Comparison of ENCODE assay signal across 8 cellular contexts in the genomic region with DNA sequence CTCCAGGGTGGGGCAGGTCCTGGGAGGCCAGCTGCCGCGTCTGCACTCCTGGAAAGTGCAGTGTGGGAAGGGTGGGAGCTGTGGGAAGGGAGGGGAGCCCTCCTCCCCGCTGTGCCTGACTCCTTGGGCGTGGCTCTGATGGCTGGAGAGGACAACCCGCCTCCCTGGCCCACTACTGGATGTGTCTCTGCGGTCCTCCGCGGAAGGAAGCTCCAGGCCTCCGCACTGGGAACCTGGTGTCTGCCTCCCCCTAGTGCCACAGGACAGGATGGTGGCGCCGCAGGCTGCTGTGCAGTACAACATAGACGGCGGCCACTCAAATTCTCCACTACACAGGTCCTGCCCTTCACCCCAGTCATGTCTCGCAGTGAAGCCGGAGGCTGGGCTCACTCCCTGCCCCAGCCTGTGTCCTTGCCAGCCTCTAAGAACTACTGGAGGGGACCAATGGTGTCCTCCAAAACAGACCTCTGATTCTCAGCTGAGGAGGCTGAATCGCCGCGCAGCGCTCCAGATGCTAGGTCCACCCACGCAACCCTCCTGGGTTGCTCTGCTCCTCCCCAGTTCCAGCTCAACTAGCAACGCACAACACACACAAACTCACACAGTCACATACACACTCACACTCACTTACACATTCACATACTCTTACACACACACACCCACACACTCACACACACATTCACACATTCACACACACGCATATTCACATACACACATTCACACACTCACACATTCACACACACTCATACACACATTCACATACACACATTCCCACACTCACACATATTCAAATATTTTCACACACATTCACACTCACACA. TPM values are rescaled to one million over a fixed set of nuclear protein-coding genes. Genes with fewer than 3 reads are reported as not detected.
A peak's percentile ranks its signal among the peaks of the same experiment; 100 is the strongest.
DNase-seq lines count a peak whose midpoint lies in the region; ATAC-seq, FAIRE-seq and TF ChIP-seq lines count a peak whose summit lies in the region.

No MANE protein-coding gene starts in this region.

- H3K79me2 ChIP-seq in DND-41 (ENCODE audit: insufficient read depth, low read length) (no peaks in the 10 kb centered on the region), hepatocyte (no peaks in the 10 kb centered on the region)

- H3K4me3 ChIP-seq in DND-41 (ENCODE audit: low read depth in 1 of 2, low read length in 2 of 2), result no peak overlapping the region
- no peak overlapping the region for H3K4me3 ChIP-seq in hepatocyte
- no peak overlapping the region for H3K4me3 ChIP-seq in small intestine (ENCODE audit: low read depth in 1 of 2, low read length in 2 of 2)

- DNase-seq in DND-41, result no peak
- peak; percentile 84 for DNase-seq in HuH-7 (ENCODE audit: low spot score)
- DNase-seq in RCC 7860 (ENCODE audit: low spot score), result peak; percentile 42
- peak; percentile 91 for DNase-seq in hepatocyte (ENCODE audit: low spot score)
- peak; percentile 59 for DNase-seq in small intestine

- 47% methylated on average over 20 of the region's 22 CpGs for WGBS in hepatocyte (ENCODE audit: low lambda C conversion rate, missing lambda C conversion rate)
- WGBS in small intestine, 3 donors, result 21 to 30% (median 28%) methylated on average over 22 of the region's 22 CpGs

- H3K27ac ChIP-seq in DND-41 (ENCODE audit: low read length), result no peak overlapping the region
- peak overlapping the region; percentile 37 for H3K27ac ChIP-seq in angular gyrus (ENCODE audit: low read depth, low read length)
- H3K27ac ChIP-seq in hepatocyte, result no peak overlapping the region
- peak overlapping the region in 1 of 2 donors; percentile 9 for H3K27ac ChIP-seq in small intestine (ENCODE audit: low read depth in 1 of 2, low read length in 1 of 2)

- no peak overlapping the region for H3K9ac ChIP-seq in DND-41 (ENCODE audit: low read depth, low read length)

- TF ChIP-seq CTCF in DND-41 (IDR thresholded peaks at IDR 0.05; ENCODE audit: borderline replicate concordance, extremely low read depth, low read length, poor library complexity, severe bottlenecking), result peak; percentile 34
- TF ChIP-seq CTCF in hepatocyte (IDR thresholded peaks at IDR 0.05; ENCODE audit: poor library complexity), result peak; percentile 72

- H4K20me1 ChIP-seq in DND-41 (ENCODE audit: insufficient read depth, low read length) (peaks cover 6% of the 10 kb centered on the region; the same call in 1 of the 2 replicates), hepatocyte (ENCODE audit: insufficient read depth, poor library complexity, severe bottlenecking) (no peaks in the 10 kb centered on the region)

- H3K36me3 ChIP-seq in DND-41 (ENCODE audit: insufficient read depth, low read length) (peaks cover 23% of the 10 kb centered on the region), hepatocyte (replicated peaks; ENCODE audit: insufficient read depth, low read depth) (no peaks in the 10 kb centered on the region), small intestine (ENCODE audit: control insufficient read depth in 2 of 2, insufficient read depth in 2 of 2, low read length in 2 of 2) (no peaks in the 10 kb centered on the region)

- FAIRE-seq in RCC 7860 (lab: Jason Lieb, UNC) (no peak), small intestine (lab: Jason Lieb, UNC) (no peak)

- H3K4me2 ChIP-seq in DND-41 (ENCODE audit: insufficient read depth, low read length), result no peak overlapping the region
- H3K4me2 ChIP-seq in hepatocyte, result no peak overlapping the region

- H3K9me2 ChIP-seq in hepatocyte (replicated peaks; ENCODE audit: insufficient read depth), result no peaks in the 10 kb centered on the region

- peak; percentile 24; the same call in 1 of the 3 replicates for ATAC-seq in DND-41 (ENCODE audit: insufficient read depth, low read depth)
- ATAC-seq in HG03175 (IDR thresholded peaks at IDR 0.05; ENCODE audit: unreplicated experiment), result no peak
- ATAC-seq in HG03469 (IDR thresholded peaks at IDR 0.05; ENCODE audit: unreplicated experiment), result no peak

- H2AFZ ChIP-seq in DND-41 (ENCODE audit: low read depth, low read length), result no peak overlapping the region
- H2AFZ ChIP-seq in hepatocyte, result no peak overlapping the region

- H3K27me3 ChIP-seq in DND-41 (ENCODE audit: insufficient read depth, low read length, poor library complexity), result no peaks in the 10 kb centered on the region
- H3K27me3 ChIP-seq in hepatocyte, result no peaks in the 10 kb centered on the region
- H3K27me3 ChIP-seq in small intestine (ENCODE audit: control insufficient read depth in 2 of 2, insufficient read depth in 2 of 2, low read length in 2 of 2), result no peaks in the 10 kb centered on the region

- H3K4me1 ChIP-seq in DND-41 (ENCODE audit: insufficient read depth, low read length) (peaks cover 2% of the 10 kb centered on the region), hepatocyte (ENCODE audit: insufficient read depth) (peaks cover 4% of the 10 kb centered on the region), small intestine (ENCODE audit: control insufficient read depth in 2 of 2, insufficient read depth in 1 of 2, low read depth in 1 of 2, low read length in 1 of 2) (peaks cover 0 to 2% of the 10 kb centered on the region in 2 donors)

- H3K9me3 ChIP-seq in DND-41 (ENCODE audit: insufficient read depth, low read length, severe bottlenecking) (no peaks in the 10 kb centered on the region), hepatocyte (ENCODE audit: low read depth) (no peaks in the 10 kb centered on the region), small intestine (ENCODE audit: control insufficient read depth, low read depth) (no peaks in the 10 kb centered on the region)

RNA-seq across cellular contexts. Expression of gene DSCAML1, which starts 12.4 kb away (rescaled TPM):
- total RNA-seq in hepatocyte, result 2.6 and 3.2 TPM in 2 replicates
- 0.46 and 1.1 TPM in 2 replicates for polyA plus RNA-seq in hepatocyte
- polyA plus RNA-seq in small intestine, result under 1 TPM in 2 of 3 donors, not detected in 1; under 0.01 to 0.22 TPM

RNA-seq across cellular contexts. Expression of gene FXYD2, which starts 15.1 kb away (rescaled TPM):
- total RNA-seq in hepatocyte, result 72.7 and 100 TPM in 2 replicates
- 93.8 and 97.7 TPM in 2 replicates for polyA plus RNA-seq in hepatocyte
- 1 to 10 TPM in 2 of 3 donors, not detected in 1; 2.2 to 3.2 TPM for polyA plus RNA-seq in small intestine

Comparison
In these comparisons a context has a peak if more than half of its experiments do, and no peak if none do; other contexts are left out.
1. RNA of gene FXYD2, which starts 15.1 kb away (polyA plus RNA-seq): 93.8 to 97.7 TPM in hepatocyte; 2.2 to 3.2 TPM in small intestine; every median in the first group is over 10 times any median in the second.